Comparison of ENCODE assay signal across 17 cellular contexts in the genomic region with DNA sequence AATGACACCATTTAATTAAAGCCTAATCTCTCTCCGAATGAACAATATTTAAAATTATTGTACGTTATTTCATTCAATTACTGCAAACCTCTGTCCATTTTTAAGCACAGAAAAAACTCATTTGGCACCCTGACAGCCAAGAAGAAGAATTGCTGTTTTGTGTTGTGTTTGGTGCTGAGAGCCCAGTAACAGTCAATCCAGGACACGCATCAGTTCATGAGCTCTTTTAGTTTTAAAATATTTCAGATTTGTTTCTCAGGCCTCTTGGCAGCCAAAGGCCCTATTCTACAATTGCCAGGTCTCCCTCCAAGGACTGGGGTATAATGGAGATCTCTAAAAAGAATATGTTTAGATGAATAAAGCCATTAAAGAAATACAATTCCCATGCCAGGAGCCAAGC.
"Had no signal": no experiment of that assay in that cellular context is flagged by ENCODE, and none has a peak within 500 bp of the region (broad histone marks: within the 10 kb centered on the region; RNA-seq: fewer than 3 reads in every experiment).

No MANE protein-coding gene starts in this region.

- ATAC-seq: foreskin keratinocyte; natural killer cell treated with Interleukin-12 subunit alpha and Interleukin-12 subunit beta and Interleukin-15 and Interleukin-18, amount 100 ng/mL, for 72 hours; right lobe of liver; stimulated activated memory B cell treated with anti-CD40 and anti-IgM and Interleukin-4, amounts not matched to agents 10 μg/mL and 1 μg/mL and 100 μg/mL, for 72 hours had no signal

- DNase-seq: activated CD4-positive, alpha-beta memory T cell treated with anti-CD3 and anti-CD28 coated beads for 36 hours; activated CD4-positive, alpha-beta T cell treated with anti-CD3 and anti-CD28 coated beads for 48 hours; activated naive CD4-positive, alpha-beta T cell treated with Interleukin-2 at 50 U/mL for 16 hours; activated naive CD8-positive, alpha-beta T cell treated with anti-CD3 and anti-CD28 coated beads for 36 hours; activated T-cell treated with anti-CD3 and anti-CD28 coated beads, Interleukin-2, amount 50 U/mL, for 48 hours; erythroblast; foreskin keratinocyte; glutamatergic neuron; ovary; right lobe of liver; stimulated activated CD4-positive, alpha-beta T cell treated with anti-CD3 and anti-CD28 coated beads, Interleukin-2, amount 100 ng/mL, for 24 hours; testis; upper lobe of left lung had no signal

- H3K27ac Mint-ChIP-seq: activated CD4-positive, alpha-beta memory T cell treated with anti-CD3 and anti-CD28 coated beads for 36 hours; activated naive CD8-positive, alpha-beta T cell treated with anti-CD3 and anti-CD28 coated beads for 36 hours; mesothelial cell of epicardium; natural killer cell treated with Interleukin-12 subunit alpha and Interleukin-12 subunit beta and Interleukin-15 and Interleukin-18, amount 100 ng/mL, for 72 hours; stimulated activated memory B cell treated with anti-CD40 and anti-IgM and Interleukin-4, amounts not matched to agents 10 μg/mL and 1 μg/mL and 100 μg/mL, for 72 hours; T-helper 1 cell treated with Interleukin-12 subunit alpha and Interleukin-12 subunit beta and Interleukin-4 antibody, amounts not matched to agents 30 μg/mL and 1 μg/mL, for 36 hours had no signal

- H3K36me3 Mint-ChIP-seq: activated CD4-positive, alpha-beta memory T cell treated with anti-CD3 and anti-CD28 coated beads for 36 hours; activated naive CD8-positive, alpha-beta T cell treated with anti-CD3 and anti-CD28 coated beads for 36 hours; mesothelial cell of epicardium; natural killer cell treated with Interleukin-12 subunit alpha and Interleukin-12 subunit beta and Interleukin-15 and Interleukin-18, amount 100 ng/mL, for 72 hours; stimulated activated memory B cell treated with anti-CD40 and anti-IgM and Interleukin-4, amounts not matched to agents 10 μg/mL and 1 μg/mL and 100 μg/mL, for 72 hours had no signal

- H3K4me1 Mint-ChIP-seq: stimulated activated memory B cell treated with anti-CD40 and anti-IgM and Interleukin-4, amounts not matched to agents 10 μg/mL and 1 μg/mL and 100 μg/mL, for 72 hours had no signal

- H3K9me3 Mint-ChIP-seq: natural killer cell treated with Interleukin-12 subunit alpha and Interleukin-12 subunit beta and Interleukin-15 and Interleukin-18, amount 100 ng/mL, for 72 hours; T-helper 1 cell treated with Interleukin-12 subunit alpha and Interleukin-12 subunit beta and Interleukin-4 antibody, amounts not matched to agents 30 μg/mL and 1 μg/mL, for 36 hours had no signal

- H3K4me3 Mint-ChIP-seq: activated CD4-positive, alpha-beta memory T cell treated with anti-CD3 and anti-CD28 coated beads for 36 hours; activated naive CD8-positive, alpha-beta T cell treated with anti-CD3 and anti-CD28 coated beads for 36 hours; mesothelial cell of epicardium; natural killer cell treated with Interleukin-12 subunit alpha and Interleukin-12 subunit beta and Interleukin-15 and Interleukin-18, amount 100 ng/mL, for 72 hours; stimulated activated memory B cell treated with anti-CD40 and anti-IgM and Interleukin-4, amounts not matched to agents 10 μg/mL and 1 μg/mL and 100 μg/mL, for 72 hours; T-helper 1 cell treated with Interleukin-12 subunit alpha and Interleukin-12 subunit beta and Interleukin-4 antibody, amounts not matched to agents 30 μg/mL and 1 μg/mL, for 36 hours had no signal

- H3K27me3 Mint-ChIP-seq: activated CD4-positive, alpha-beta memory T cell treated with anti-CD3 and anti-CD28 coated beads for 36 hours; natural killer cell treated with Interleukin-12 subunit alpha and Interleukin-12 subunit beta and Interleukin-15 and Interleukin-18, amount 100 ng/mL, for 72 hours had no signal
